In the genomic region with DNA sequence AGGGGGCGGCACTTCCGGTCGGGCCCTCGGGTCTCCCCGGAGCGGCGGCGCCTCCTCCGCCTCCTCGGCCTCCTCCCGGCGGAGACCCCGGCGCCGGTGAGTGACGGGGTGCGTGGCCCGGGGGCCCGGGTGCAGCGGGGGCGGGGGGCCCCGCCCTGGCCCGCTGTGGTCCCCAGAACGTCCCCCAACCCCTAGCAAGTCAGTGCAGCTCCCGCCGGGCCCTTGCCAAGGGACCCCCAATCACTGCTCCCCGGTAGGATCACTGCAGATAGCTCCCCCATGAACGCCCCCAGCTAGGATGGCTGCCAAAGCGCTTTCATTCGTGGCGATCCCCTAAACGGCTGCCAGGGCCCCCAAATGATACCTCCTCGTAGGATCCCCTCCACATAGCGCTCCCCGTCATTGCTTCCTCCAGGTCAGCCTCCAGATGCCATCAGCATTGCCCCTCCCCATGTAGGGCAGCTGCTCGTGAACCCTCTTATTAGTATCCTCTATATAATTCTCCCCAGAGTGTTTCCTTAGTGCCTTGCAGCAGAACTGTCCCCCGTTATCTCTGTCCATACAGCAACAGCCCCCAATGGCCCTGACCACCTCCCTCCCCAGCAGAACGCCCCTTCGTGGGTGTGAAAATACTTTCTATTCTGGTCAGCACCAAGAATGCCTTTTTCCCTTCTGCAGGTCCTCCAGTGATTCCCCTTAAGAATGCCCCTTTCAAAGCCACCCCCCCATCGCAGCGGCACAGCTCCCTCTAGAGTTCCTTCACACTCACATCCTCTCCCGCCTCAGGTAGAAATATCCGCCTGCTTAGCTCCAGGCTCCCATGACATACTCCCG, we compare ENCODE assay signal across 1 cellular context.
A peak's percentile ranks its signal among the peaks of the same experiment; 100 is the strongest.
TF ChIP-seq lines count a peak whose summit lies in the region.

A gene (plus strand): TSS at position 11 of the 834 bp plus-strand sequence. CDS start 7,972 bp downstream, outside the sequence.

TF ChIP-seq in IMR-90, 13 proteins besides CTCF, POLR2A, EP300 and RAD21:
- TF ChIP-seq SMC3 (IDR thresholded peaks at IDR 0.05; ENCODE audit: low read depth, low read length) (peak; percentile 89), MXI1 (IDR thresholded peaks at IDR 0.05; ENCODE audit: borderline replicate concordance, low read depth, low read length) (0 out of 2 replicates have a peak, but pooled peaks have one; percentile 21), MAZ (IDR thresholded peaks at IDR 0.05; ENCODE audit: borderline replicate concordance, low read depth, low read length) (peak; percentile 85), CEBPB (IDR thresholded peaks at IDR 0.05; ENCODE audit: low read depth, low read length) (no peak), FOS (IDR thresholded peaks at IDR 0.05; ENCODE audit: low read depth, low read length) (no peak), BHLHE40 (IDR thresholded peaks at IDR 0.05; ENCODE audit: low read depth, low read length) (0 out of 2 replicates have a peak, but pooled peaks have one; percentile 6), NFE2L2 (IDR thresholded peaks at IDR 0.05; ENCODE audit: low read depth, low read length) (no peak), RFX5 (IDR thresholded peaks at IDR 0.05; ENCODE audit: low read depth, low read length) (peak; percentile 89)
